ENCODE assay signal across 19 cellular contexts in the genomic region with DNA sequence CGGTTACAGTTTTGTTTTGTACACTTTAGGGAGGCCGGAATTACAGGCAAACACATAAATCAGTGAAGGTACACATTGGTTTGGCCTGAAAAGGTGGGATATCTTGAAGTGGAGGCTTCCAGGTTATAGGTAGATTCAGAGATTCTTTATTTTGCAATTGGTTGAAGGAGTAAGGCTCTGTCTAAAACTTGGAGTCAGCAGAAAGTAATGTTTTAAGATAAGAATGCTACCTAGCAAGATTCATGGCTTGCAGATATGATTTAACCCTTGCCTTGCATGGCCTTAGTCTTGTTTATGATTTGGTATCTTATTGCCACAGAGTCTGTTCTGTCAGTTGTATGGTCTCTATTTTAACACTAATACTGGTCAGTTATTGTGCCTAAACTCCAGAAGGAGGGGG.
A peak's percentile ranks its signal among the peaks of the same experiment; 100 is the strongest.
DNase-seq lines count a peak whose midpoint lies in the region; ATAC-seq and TF ChIP-seq lines count a peak whose summit lies in the region.
"Had no signal": no experiment of that assay in that cellular context is flagged by ENCODE, and none has a peak within 500 bp of the region (broad histone marks: within the 10 kb centered on the region; RNA-seq: fewer than 3 reads in every experiment).

No MANE protein-coding gene starts in this region.

- peak overlapping the region; percentile 53 to 86 (median 86) for H3K27ac Mint-ChIP-seq in nephron
- H3K27ac Mint-ChIP-seq: CD4-positive, alpha-beta memory T cell had no signal

- H4K91ac ChIP-seq in IMR-90 (ENCODE audit: insufficient read depth, low read depth, low read length) = peak overlapping the region; percentile 54

- no TSS peak for BruUV-seq in IMR-90 (replicated peaks; lab: Mats Ljungman, UMichigan)

- DNase-seq in AG04450 (ENCODE audit: low read depth, low spot score) (no peak), IMR-90 (no peak), epithelial cell of esophagus (ENCODE audit: low read depth) (peak; percentile 19), GM19240 (ENCODE audit: insufficient read length, low spot score) (no peak), right atrium auricular region (ENCODE audit: low spot score) (no peak), NCI-H524 treated with DMSO at 0.1 percent for 48 hours (lab: John Stamatoyannopoulos, UW) (no peak)
- no peak for DNase-seq in stimulated activated CD4-positive, alpha-beta T cell treated with anti-CD3 and anti-CD28 coated beads, Interleukin-15, amount 100 ng/mL, for 24 hours
- DNase-seq: BE2C; CD4-positive, alpha-beta memory T cell; GF-D8; KG1; NCI-H1436; NCI-H2081; NCI-H510A; NCI-H82; PC-3 had no signal

- H2BK5ac ChIP-seq in IMR-90 (ENCODE audit: low read depth, low read length, poor library complexity, severe bottlenecking) = peak overlapping the region; percentile 37

- H2BK120ac ChIP-seq in IMR-90 (ENCODE audit: low read depth, low read length) = peak overlapping the region; percentile 74; the same call in 1 of the 2 replicates

- H4K20me1 ChIP-seq in IMR-90 (ENCODE audit: insufficient read depth, low read length) = no peaks in the 10 kb centered on the region

- H4K5ac ChIP-seq in IMR-90 (ENCODE audit: low read depth, low read length) = peak overlapping the region; percentile 64; the same call in 1 of the 2 replicates

- H3K9ac ChIP-seq in IMR-90 (ENCODE audit: low read depth, low read length) = no peak overlapping the region

- H3K27me3 ChIP-seq in AG04450 (ENCODE audit: control insufficient read depth, insufficient read depth, low read length) (no peaks in the 10 kb centered on the region), IMR-90 (ENCODE audit: control insufficient read depth, insufficient read depth, low read length) (no peaks in the 10 kb centered on the region), right atrium auricular region (no peaks in the 10 kb centered on the region)
- H3K27me3 ChIP-seq: BE2C, SJSA1 had no signal

- no peak for TF ChIP-seq POLR2A in IMR-90 (IDR thresholded peaks at IDR 0.05; ENCODE audit: low read depth, low read length)

- peak overlapping the region; percentile 90 for H2BK20ac ChIP-seq in IMR-90 (ENCODE audit: low read depth, low read length)

- peak overlapping the region; percentile 65; the same call in 1 of the 2 replicates for H3K4ac ChIP-seq in IMR-90 (ENCODE audit: low read depth, low read length)

- CTCF ChIA-PET in AG04450 (lab: Charles Lee) (no interaction called here), IMR-90 (lab: Yijun Ruan, JAX) (no interaction called here)

- no peak overlapping the region for H3K4me2 ChIP-seq in IMR-90 (ENCODE audit: low read depth, low read length)

- H3K4me3 ChIP-seq in AG04450 (ENCODE audit: low read depth, low read length) (no peak overlapping the region), IMR-90 (ENCODE audit: insufficient read depth, low read depth, low read length) (no peak overlapping the region), epithelial cell of esophagus (ENCODE audit: low read length) (no peak overlapping the region), right atrium auricular region (no peak overlapping the region)
- H3K4me3 ChIP-seq: SJSA1 had no signal

- peaks cover 38% of the 10 kb centered on the region for H3K4me1 Mint-ChIP-seq in nephron
- H3K4me1 Mint-ChIP-seq: CD4-positive, alpha-beta memory T cell had no signal

- TF ChIP-seq RAD21 in IMR-90 (IDR thresholded peaks at IDR 0.05; ENCODE audit: low read length) = no peak

- peak; percentile 24; the same call in 1 of the 2 replicates for ATAC-seq in IMR-90 (ENCODE audit: low read depth)
- ATAC-seq: PC-3 had no signal

- no CpG with 5 or more reads among the region's 2 CpGs for WGBS in IMR-90 (ENCODE audit: extremely low coverage in 2 of 2, insufficient read length in 1 of 2), 2 experiments

- H2AK5ac ChIP-seq in IMR-90 (ENCODE audit: low read depth, low read length) = peak overlapping the region; percentile 20; the same call in 1 of the 2 replicates

- H3K9me1 ChIP-seq in IMR-90 (ENCODE audit: insufficient read depth, low read length) = no peaks in the 10 kb centered on the region

- H3K9me3 ChIP-seq in AG04450 (ENCODE audit: control insufficient read depth, insufficient read depth, low read length) (peaks cover 13% of the 10 kb centered on the region), IMR-90 (ENCODE audit: control insufficient read depth, insufficient read depth, low read length) (peaks cover 3% of the 10 kb centered on the region), right atrium auricular region (no peaks in the 10 kb centered on the region)
- H3K9me3 ChIP-seq: BE2C had no signal

- no peaks in the 10 kb centered on the region for H3K79me1 ChIP-seq in IMR-90 (ENCODE audit: low read depth in 1 of 2, low read length in 2 of 2)

- TF ChIP-seq CTCF in AG04450 (IDR thresholded peaks at IDR 0.05; ENCODE audit: low read depth, low read length) (no peak), IMR-90 (conservative IDR thresholded peaks at IDR 0.05; ENCODE audit: low read depth, low read length) (no peak), epithelial cell of esophagus (IDR thresholded peaks at IDR 0.05; ENCODE audit: insufficient read depth, low read depth, low read length, missing control alignments) (no peak), nephron (IDR thresholded peaks at IDR 0.05; ENCODE audit: unreplicated experiment in 3 of 3) (no peak), right atrium auricular region (IDR thresholded peaks at IDR 0.05) (no peak)

- no peak overlapping the region for H3K4me3 Mint-ChIP-seq in nephron
- H3K4me3 Mint-ChIP-seq: CD4-positive, alpha-beta memory T cell had no signal

- intact Hi-C loops in IMR-90 (cut with micrococcal nuclease) = no loop called here

- peak overlapping the region; percentile 48; the same call in 2 of the 3 replicates for H2BK15ac ChIP-seq in IMR-90 (ENCODE audit: low read depth, low read length)

- no peak overlapping the region for H3K56ac ChIP-seq in IMR-90 (ENCODE audit: extremely low read depth, insufficient read depth, low read length)

- peak overlapping the region; percentile 41; the same call in 1 of the 2 replicates for H3K18ac ChIP-seq in IMR-90 (ENCODE audit: low read depth, low read length)

- no peak overlapping the region for H2AK9ac ChIP-seq in IMR-90 (replicated peaks; ENCODE audit: low read depth, low read length, poor library complexity)

- peak overlapping the region; percentile 48; the same call in 1 of the 2 replicates for H3K23ac ChIP-seq in IMR-90 (ENCODE audit: low read depth, low read length)

- H3K27ac ChIP-seq in AG04450 (ENCODE audit: low read depth, low read length) (peak overlapping the region; percentile 39), IMR-90 (ENCODE audit: insufficient read depth, low read length) (no peak overlapping the region), right atrium auricular region (no peak overlapping the region)
- H3K27ac ChIP-seq: 22Rv1, SJSA1 had no signal

- H3K9me3 Mint-ChIP-seq in nephron = peaks cover 2% of the 10 kb centered on the region

- peak overlapping the region in 1 of 2 experiments; percentile 79; a peak in 2 of 4 replicates for H4K8ac ChIP-seq in IMR-90 (ENCODE audit: low read depth in 2 of 2, low read length in 2 of 2)

- dilution Hi-C loops in IMR-90 (cut with HindIII; ENCODE audit: low sequenced_read_pairs, unreplicated experiment) = no loop called here

- H3K14ac ChIP-seq in IMR-90 (replicated peaks; ENCODE audit: low read depth, low read length) = peak overlapping the region; percentile 62

- POLR2A ChIA-PET in AG04450 (lab: Yijun Ruan, JAX) = no interaction called here
- POLR2A ChIA-PET in IMR-90 (lab: Charles Lee; ENCODE audit: unreplicated experiment) = no interaction called here

- no peak overlapping the region for H2AFZ ChIP-seq in IMR-90 (replicated peaks; ENCODE audit: low read length, poor library complexity)

- H3K36me3 Mint-ChIP-seq in nephron (ENCODE audit: low read depth) = no peaks in the 10 kb centered on the region
- H3K36me3 Mint-ChIP-seq: CD4-positive, alpha-beta memory T cell had no signal

- in situ Hi-C loops in IMR-90 (cut with MboI; ENCODE audit: low sequenced_read_pairs) = no loop called here

- H3K36me3 ChIP-seq in IMR-90 (ENCODE audit: control insufficient read depth, insufficient read depth, low read length) (no peaks in the 10 kb centered on the region), right atrium auricular region (no peaks in the 10 kb centered on the region)
- H3K36me3 ChIP-seq: BE2C, SJSA1 had no signal

- H3K4me1 ChIP-seq in IMR-90 (ENCODE audit: control insufficient read depth, insufficient read depth, low read length) = peaks cover 2% of the 10 kb centered on the region; the same call in 1 of the 2 replicates
- no peaks in the 10 kb centered on the region for H3K4me1 ChIP-seq in right atrium auricular region
- H3K4me1 ChIP-seq: BE2C had no signal

- peaks cover 15% of the 10 kb centered on the region for H3K27me3 Mint-ChIP-seq in nephron (ENCODE audit: low read depth)

TF ChIP-seq in IMR-90, 13 proteins besides CTCF, POLR2A, EP300 and RAD21:
- TF ChIP-seq MAFK (IDR thresholded peaks at IDR 0.05; ENCODE audit: low read depth, low read length) (peak; percentile 40), CHD1 (IDR thresholded peaks at IDR 0.05; ENCODE audit: low read depth, low read length) (no peak)
- TF ChIP-seq, protein P1, sequence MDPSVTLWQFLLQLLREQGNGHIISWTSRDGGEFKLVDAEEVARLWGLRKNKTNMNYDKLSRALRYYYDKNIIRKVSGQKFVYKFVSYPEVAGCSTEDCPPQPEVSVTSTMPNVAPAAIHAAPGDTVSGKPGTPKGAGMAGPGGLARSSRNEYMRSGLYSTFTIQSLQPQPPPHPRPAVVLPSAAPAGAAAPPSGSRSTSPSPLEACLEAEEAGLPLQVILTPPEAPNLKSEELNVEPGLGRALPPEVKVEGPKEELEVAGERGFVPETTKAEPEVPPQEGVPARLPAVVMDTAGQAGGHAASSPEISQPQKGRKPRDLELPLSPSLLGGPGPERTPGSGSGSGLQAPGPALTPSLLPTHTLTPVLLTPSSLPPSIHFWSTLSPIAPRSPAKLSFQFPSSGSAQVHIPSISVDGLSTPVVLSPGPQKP (IDR thresholded peaks at IDR 0.05; ENCODE audit: borderline replicate concordance, low read depth, low read length) = no peak
